ENCODE assay signal across 34 cellular contexts in genomic region chr11:71386232-71386631, GRCh38.
"Had no signal": no experiment of that assay in that cellular context is flagged by ENCODE, and none has a peak within 500 bp of the region (broad histone marks: within the 10 kb centered on the region; RNA-seq: fewer than 3 reads in every experiment).

No MANE protein-coding gene starts in this region.

- ATAC-seq: activated CD8-positive, alpha-beta T cell treated with anti-CD3 and anti-CD28 coated beads for 36 hours; activated naive CD4-positive, alpha-beta T cell treated with anti-CD3 and anti-CD28 coated beads, Interleukin-2, amount 50 U/mL, for 72 hours; activated T-cell treated with anti-CD3 and anti-CD28 coated beads, Interleukin-2, amount 50 U/mL, for 4 hours; activated T-cell treated with anti-CD3 and anti-CD28 coated beads, Interleukin-2, amount 50 U/mL, for 72 hours; activated T-helper 17 cell treated with anti-CD3 and anti-CD28 coated beads, Interleukin-2, amount 50 U/mL, for 72 hours; body of pancreas had no signal

- H3K36me3 Mint-ChIP-seq: activated CD4-positive, alpha-beta memory T cell treated with anti-CD3 and anti-CD28 coated beads for 36 hours; activated naive CD4-positive, alpha-beta T cell treated with anti-CD3 and anti-CD28 coated beads, Interleukin-2, amount 50 U/mL, for 72 hours had no signal

- H3K9me3 ChIP-seq: adrenal gland, body of pancreas, breast epithelium had no signal

- H3K4me3 ChIP-seq: adrenal gland, body of pancreas, breast epithelium had no signal

- H3K36me3 ChIP-seq: adrenal gland, brain microvascular endothelial cell, breast epithelium had no signal

- H3K27ac ChIP-seq: adrenal gland, body of pancreas, brain microvascular endothelial cell, breast epithelium, VCaP had no signal

- H3K27ac Mint-ChIP-seq: activated B cell treated with CpG ODN at 0.5 μM for 24 hours; activated CD4-positive, alpha-beta memory T cell treated with anti-CD3 and anti-CD28 coated beads for 36 hours; activated CD4-positive, alpha-beta T cell treated with anti-CD3 and anti-CD28 coated beads, Interleukin-2, amount 10 ng/mL, durations not matched to agents 24 days and 14 days; activated CD8-positive, alpha-beta T cell treated with anti-CD3 and anti-CD28 coated beads for 36 hours; activated naive CD4-positive, alpha-beta T cell treated with anti-CD3 and anti-CD28 coated beads for 36 hours; activated naive CD4-positive, alpha-beta T cell treated with anti-CD3 and anti-CD28 coated beads, Interleukin-2, amount 50 U/mL, for 72 hours; activated naive CD8-positive, alpha-beta T cell treated with anti-CD3 and anti-CD28 coated beads for 36 hours; activated T-cell treated with anti-CD3 and anti-CD28 coated beads, Interleukin-2, amount 50 U/mL, for 72 hours; activated T-helper 1 cell treated with anti-CD3 and anti-CD28 coated beads, Interleukin-12 subunit alpha, Interleukin-12 subunit beta, Interleukin-2, Interleukin-4 antibody, amounts not matched to agents 30 ng/mL and 10 ng/mL and 1 ng/mL, durations not matched to agents 14 hours and 24 hours and 36 hours; activated T-helper 17 cell treated with anti-CD3 and anti-CD28 coated beads, Interleukin-2, amount 50 U/mL, for 72 hours; T-helper 1 cell treated with Interleukin-12 subunit alpha and Interleukin-12 subunit beta and Interleukin-4 antibody, amounts not matched to agents 30 μg/mL and 1 μg/mL, for 36 hours; T-helper 2 cell treated with Interferon-gamma antibody and Interleukin-4, amounts not matched to agents 5 μg/mL and 100 μg/mL, for 36 hours had no signal

- H3K9me3 Mint-ChIP-seq: activated CD4-positive, alpha-beta memory T cell treated with anti-CD3 and anti-CD28 coated beads for 36 hours; activated CD8-positive, alpha-beta T cell treated with anti-CD3 and anti-CD28 coated beads for 36 hours; activated naive CD4-positive, alpha-beta T cell treated with anti-CD3 and anti-CD28 coated beads for 36 hours; activated T-cell treated with anti-CD3 and anti-CD28 coated beads, Interleukin-2, amount 50 U/mL, for 4 hours; activated T-helper 17 cell treated with anti-CD3 and anti-CD28 coated beads, Interleukin-2, amount 50 U/mL, for 72 hours had no signal

- H3K4me1 Mint-ChIP-seq: activated CD4-positive, alpha-beta T cell treated with anti-CD3 and anti-CD28 coated beads, Interleukin-2, amount 10 ng/mL, durations not matched to agents 24 days and 14 days; activated naive CD8-positive, alpha-beta T cell treated with anti-CD3 and anti-CD28 coated beads for 36 hours had no signal

- H3K4me3 Mint-ChIP-seq: activated B cell treated with CpG ODN at 0.5 μM for 24 hours; activated CD4-positive, alpha-beta memory T cell treated with anti-CD3 and anti-CD28 coated beads for 36 hours; activated CD4-positive, alpha-beta T cell treated with anti-CD3 and anti-CD28 coated beads, Interleukin-2, amount 10 ng/mL, durations not matched to agents 24 days and 14 days; activated CD8-positive, alpha-beta T cell treated with anti-CD3 and anti-CD28 coated beads for 36 hours; activated naive CD4-positive, alpha-beta T cell treated with anti-CD3 and anti-CD28 coated beads for 36 hours; activated naive CD8-positive, alpha-beta T cell treated with anti-CD3 and anti-CD28 coated beads for 36 hours; activated T-cell treated with anti-CD3 and anti-CD28 coated beads, Interleukin-2, amount 50 U/mL, for 4 hours; activated T-cell treated with anti-CD3 and anti-CD28 coated beads, Interleukin-2, amount 50 U/mL, for 72 hours; activated T-helper 1 cell treated with anti-CD3 and anti-CD28 coated beads, Interleukin-12 subunit alpha, Interleukin-12 subunit beta, Interleukin-2, Interleukin-4 antibody, amounts not matched to agents 30 ng/mL and 10 ng/mL and 1 ng/mL, durations not matched to agents 14 hours and 24 hours and 36 hours; activated T-helper 17 cell treated with anti-CD3 and anti-CD28 coated beads, Interleukin-2, amount 50 U/mL, for 72 hours; T-helper 1 cell treated with Interleukin-12 subunit alpha and Interleukin-12 subunit beta and Interleukin-4 antibody, amounts not matched to agents 30 μg/mL and 1 μg/mL, for 36 hours; T-helper 2 cell treated with Interferon-gamma antibody and Interleukin-4, amounts not matched to agents 5 μg/mL and 100 μg/mL, for 36 hours had no signal

- DNase-seq: activated B cell treated with CpG ODN at 0.5 μM for 24 hours; activated CD4-positive, alpha-beta memory T cell treated with anti-CD3 and anti-CD28 coated beads for 36 hours; activated CD4-positive, alpha-beta T cell treated with anti-CD3 and anti-CD28 coated beads for 4 hours; activated CD4-positive, alpha-beta T cell treated with anti-CD3 and anti-CD28 coated beads, Interleukin-2, amount 10 ng/mL, durations not matched to agents 24 days and 14 days; activated CD4-positive, alpha-beta T cell treated with anti-CD3 and anti-CD28 coated beads, Interleukin-2, amount 50 U/mL, for 1 hour; activated CD4-positive, alpha-beta T cell treated with anti-CD3 and anti-CD28 coated beads, Interleukin-2, amount 50 U/mL, for 4 hours; activated CD4-positive, CD25-positive, alpha-beta regulatory T cell treated with anti-CD3 and anti-CD28 coated beads, Interleukin-2, amount 50 U/mL, for 72 hours; activated CD8-positive, alpha-beta memory T cell treated with anti-CD3 and anti-CD28 coated beads, Interleukin-2, amount 50 U/mL, for 4 hours; activated effector memory CD4-positive, alpha-beta T cell treated with anti-CD3 and anti-CD28 coated beads, Interleukin-2, amount 50 U/mL, for 16 hours; activated gamma-delta T cell treated with Interleukin-2 at 50 U/mL for 16 hours; activated naive CD4-positive, alpha-beta T cell; activated naive CD4-positive, alpha-beta T cell treated with anti-CD3 and anti-CD28 coated beads for 36 hours; activated naive CD4-positive, alpha-beta T cell treated with anti-CD3 and anti-CD28 coated beads, Interleukin-2, amount 50 U/mL, for 16 hours; activated naive CD8-positive, alpha-beta T cell treated with anti-CD3 and anti-CD28 coated beads for 36 hours; activated T-cell treated with anti-CD3 and anti-CD28 coated beads for 4 hours; activated T-cell treated with anti-CD3 and anti-CD28 coated beads, Interleukin-2, amount 50 U/mL, for 1 hour; activated T-cell treated with anti-CD3 and anti-CD28 coated beads, Interleukin-2, amount 50 U/mL, for 4 hours; activated T-cell treated with anti-CD3 and anti-CD28 coated beads, Interleukin-2, amount 50 U/mL, for 72 hours; adrenal gland; amniotic stem cell; aorta; body of pancreas; brain microvascular endothelial cell; central memory CD4-positive, alpha-beta T cell; T-helper 2 cell; T-helper 9 cell had no signal
